In genomic region chr6:25179051-25179778, GRCh38 we compare ENCODE assay signal across 9 cellular contexts.
DNase-seq lines count a peak whose midpoint lies in the region; ATAC-seq, FAIRE-seq and TF ChIP-seq lines count a peak whose summit lies in the region.
"Had no signal": no experiment of that assay in that cellular context is flagged by ENCODE, and none has a peak within 500 bp of the region (broad histone marks: within the 10 kb centered on the region; RNA-seq: fewer than 3 reads in every experiment).

No MANE protein-coding gene starts in this region.

- H3K4me2 ChIP-seq in BLaER1 = peak overlapping the region; percentile 64

- H3K9ac ChIP-seq in BLaER1 = no peak overlapping the region

- H4K20me1 ChIP-seq in BLaER1 = no peaks in the 10 kb centered on the region

- DNase-seq in NOMO-1 treated with dmso at 0.1 percent for 144 hours (lab: John Stamatoyannopoulos, UW; ENCODE audit: unreplicated experiment) (peak; percentile 52), dermis microvascular lymphatic vessel endothelial cell (ENCODE audit: low read depth in 2 of 2) (peak; percentile 81 to 86), pancreas (no peak), NCI-H1105 (lab: John Stamatoyannopoulos, UW) (no peak), activated T-cell treated with anti-CD3 and anti-CD28 coated beads for 4 hours (no peak)
- DNase-seq: NCI-H2171 had no signal

- H3K27me3 ChIP-seq in BLaER1 (no peaks in the 10 kb centered on the region), pancreas (no peaks in the 10 kb centered on the region)

- peaks cover 19% of the 10 kb centered on the region for H3K4me1 ChIP-seq in BLaER1
- H3K4me1 ChIP-seq in pancreas = peaks cover 0 to 6% (median 0%) of the 10 kb centered on the region in 3 donors

- H3K36me3 ChIP-seq in BLaER1 (no peaks in the 10 kb centered on the region), pancreas (no peaks in the 10 kb centered on the region)

- no peak overlapping the region for H3K4me3 ChIP-seq in BLaER1
- no peak overlapping the region for H3K4me3 ChIP-seq in pancreas

- H3K9me3 ChIP-seq in BLaER1 = no peaks in the 10 kb centered on the region
- H3K9me3 ChIP-seq in pancreas = no peaks in the 10 kb centered on the region

- ATAC-seq in pancreas = peak in 2 of 4 donors; percentile 35 to 56
- ATAC-seq in HG02840 (IDR thresholded peaks at IDR 0.05; ENCODE audit: low FRiP score, unreplicated experiment) = no peak
- no peak for ATAC-seq in HG03469 (IDR thresholded peaks at IDR 0.05; ENCODE audit: unreplicated experiment)

- whole genome bisulfite sequencing in pancreas, 2 donors = 76% methylated on average over 4 of the region's 4 CpGs

- intact Hi-C loops in pancreas (cut with DNase I) = no loop called here

- H3K27ac ChIP-seq in BLaER1 (peak overlapping the region; percentile 43; the same call in 1 of the 2 replicates), pancreas (peak overlapping the region in 1 of 4 donors; percentile 22)

- FAIRE-seq in pancreas (lab: Jason Lieb, UNC) = peak; percentile 49

- no peak for TF ChIP-seq CTCF in pancreas (IDR thresholded peaks at IDR 0.05)

Comparison
In these comparisons a context has a peak if more than half of its experiments do, and no peak if none do; other contexts are left out.
1. DNase-seq: peak in NOMO-1 treated with dmso at 0.1 percent for 144 hours (single experiment) and dermis microvascular lymphatic vessel endothelial cell (2 of 2); none in pancreas (0 of 6), NCI-H1105 (single experiment) and activated T-cell treated with anti-CD3 and anti-CD28 coated beads for 4 hours (single experiment).